Comparison of ENCODE assay signal across 1 cellular context in the genomic region with DNA sequence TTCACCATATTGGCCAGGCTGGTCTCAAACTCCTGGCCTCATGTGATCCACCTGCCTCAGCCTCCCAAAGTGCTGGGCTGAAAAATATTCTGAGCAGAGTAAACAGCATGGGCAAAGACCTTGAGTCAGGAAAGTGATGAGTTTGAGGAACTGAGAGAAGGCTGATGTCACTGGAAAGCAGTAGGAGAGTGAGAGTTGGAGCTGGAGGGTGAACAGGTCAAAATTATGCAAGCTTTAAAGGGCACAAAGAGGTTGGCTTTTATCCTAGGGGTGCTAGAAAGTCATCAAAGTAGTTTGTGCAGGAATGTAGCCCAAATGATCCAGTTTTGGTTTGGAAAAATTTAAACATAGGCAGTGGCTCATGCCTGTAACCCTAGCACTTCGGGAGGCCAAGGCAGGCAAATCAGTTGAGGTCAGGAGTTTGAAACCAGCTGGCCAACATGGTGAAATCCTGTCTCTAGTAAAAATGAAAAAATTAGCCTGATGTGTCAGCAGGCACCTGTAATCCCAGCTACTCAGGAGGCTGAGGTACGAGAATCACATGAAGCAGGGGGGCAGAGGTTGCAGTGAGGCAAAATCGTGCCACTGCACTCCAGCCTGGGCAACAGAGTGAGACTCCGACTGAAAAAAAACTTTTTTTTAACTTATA.
A peak's percentile ranks its signal among the peaks of the same experiment; 100 is the strongest.
TF ChIP-seq lines count a peak whose summit lies in the region.

No MANE protein-coding gene starts in this region.

TF ChIP-seq in GM12878, 131 proteins besides CTCF, POLR2A, EP300 and RAD21 (continued from another document and continues in another):
- TF ChIP-seq NFIC (IDR thresholded peaks at IDR 0.05; ENCODE audit: low read depth, low read length): peak; percentile 87
- TF ChIP-seq HDAC6 (IDR thresholded peaks at IDR 0.05; ENCODE audit: unreplicated experiment): no peak
- TF ChIP-seq BACH1 (IDR thresholded peaks at IDR 0.05; ENCODE audit: borderline replicate concordance): peak; percentile 51; the same call in 1 of the 2 replicates
- TF ChIP-seq DPF2 (IDR thresholded peaks at IDR 0.05): peak; percentile 97
- peak in 1 of 2 experiments; percentile 52; a peak in 1 of 4 replicates for TF ChIP-seq SRF (IDR thresholded peaks at IDR 0.05; ENCODE audit: low read depth in 2 of 2, low read length in 2 of 2)
- TF ChIP-seq CREM (IDR thresholded peaks at IDR 0.05; ENCODE audit: low read depth): peak; percentile 85
- TF ChIP-seq, protein P1, sequence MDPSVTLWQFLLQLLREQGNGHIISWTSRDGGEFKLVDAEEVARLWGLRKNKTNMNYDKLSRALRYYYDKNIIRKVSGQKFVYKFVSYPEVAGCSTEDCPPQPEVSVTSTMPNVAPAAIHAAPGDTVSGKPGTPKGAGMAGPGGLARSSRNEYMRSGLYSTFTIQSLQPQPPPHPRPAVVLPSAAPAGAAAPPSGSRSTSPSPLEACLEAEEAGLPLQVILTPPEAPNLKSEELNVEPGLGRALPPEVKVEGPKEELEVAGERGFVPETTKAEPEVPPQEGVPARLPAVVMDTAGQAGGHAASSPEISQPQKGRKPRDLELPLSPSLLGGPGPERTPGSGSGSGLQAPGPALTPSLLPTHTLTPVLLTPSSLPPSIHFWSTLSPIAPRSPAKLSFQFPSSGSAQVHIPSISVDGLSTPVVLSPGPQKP (IDR thresholded peaks at IDR 0.05; ENCODE audit: low read depth, low read length): no peak
- no peak for TF ChIP-seq NR2C2 (IDR thresholded peaks at IDR 0.05; ENCODE audit: borderline replicate concordance, control insufficient read depth, insufficient read length, low read depth)
- TF ChIP-seq, protein P2, sequence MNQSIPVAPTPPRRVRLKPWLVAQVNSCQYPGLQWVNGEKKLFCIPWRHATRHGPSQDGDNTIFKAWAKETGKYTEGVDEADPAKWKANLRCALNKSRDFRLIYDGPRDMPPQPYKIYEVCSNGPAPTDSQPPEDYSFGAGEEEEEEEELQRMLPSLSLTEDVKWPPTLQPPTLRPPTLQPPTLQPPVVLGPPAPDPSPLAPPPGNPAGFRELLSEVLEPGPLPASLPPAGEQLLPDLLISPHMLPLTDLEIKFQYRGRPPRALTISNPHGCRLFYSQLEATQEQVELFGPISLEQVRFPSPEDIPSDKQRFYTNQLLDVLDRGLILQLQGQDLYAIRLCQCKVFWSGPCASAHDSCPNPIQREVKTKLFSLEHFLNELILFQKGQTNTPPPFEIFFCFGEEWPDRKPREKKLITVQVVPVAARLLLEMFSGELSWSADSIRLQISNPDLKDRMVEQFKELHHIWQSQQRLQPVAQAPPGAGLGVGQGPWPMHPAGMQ (IDR thresholded peaks at IDR 0.05; ENCODE audit: borderline replicate concordance): no peak
- TF ChIP-seq ZNF384 (IDR thresholded peaks at IDR 0.05; ENCODE audit: borderline replicate concordance, low read depth, low read length): no peak
- TF ChIP-seq, protein P3, sequence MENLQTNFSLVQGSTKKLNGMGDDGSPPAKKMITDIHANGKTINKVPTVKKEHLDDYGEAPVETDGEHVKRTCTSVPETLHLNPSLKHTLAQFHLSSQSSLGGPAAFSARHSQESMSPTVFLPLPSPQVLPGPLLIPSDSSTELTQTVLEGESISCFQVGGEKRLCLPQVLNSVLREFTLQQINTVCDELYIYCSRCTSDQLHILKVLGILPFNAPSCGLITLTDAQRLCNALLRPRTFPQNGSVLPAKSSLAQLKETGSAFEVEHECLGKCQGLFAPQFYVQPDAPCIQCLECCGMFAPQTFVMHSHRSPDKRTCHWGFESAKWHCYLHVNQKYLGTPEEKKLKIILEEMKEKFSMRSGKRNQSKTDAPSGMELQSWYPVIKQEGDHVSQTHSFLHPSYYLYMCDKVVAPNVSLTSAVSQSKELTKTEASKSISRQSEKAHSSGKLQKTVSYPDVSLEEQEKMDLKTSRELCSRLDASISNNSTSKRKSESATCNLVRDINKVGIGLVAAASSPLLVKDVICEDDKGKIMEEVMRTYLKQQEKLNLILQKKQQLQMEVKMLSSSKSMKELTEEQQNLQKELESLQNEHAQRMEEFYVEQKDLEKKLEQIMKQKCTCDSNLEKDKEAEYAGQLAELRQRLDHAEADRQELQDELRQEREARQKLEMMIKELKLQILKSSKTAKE (IDR thresholded peaks at IDR 0.05; ENCODE audit: low read depth, poor library complexity, severe bottlenecking): peak; percentile 91
- no peak for TF ChIP-seq SP1 (IDR thresholded peaks at IDR 0.05; ENCODE audit: low read depth, low read length)
- TF ChIP-seq, protein P4, sequence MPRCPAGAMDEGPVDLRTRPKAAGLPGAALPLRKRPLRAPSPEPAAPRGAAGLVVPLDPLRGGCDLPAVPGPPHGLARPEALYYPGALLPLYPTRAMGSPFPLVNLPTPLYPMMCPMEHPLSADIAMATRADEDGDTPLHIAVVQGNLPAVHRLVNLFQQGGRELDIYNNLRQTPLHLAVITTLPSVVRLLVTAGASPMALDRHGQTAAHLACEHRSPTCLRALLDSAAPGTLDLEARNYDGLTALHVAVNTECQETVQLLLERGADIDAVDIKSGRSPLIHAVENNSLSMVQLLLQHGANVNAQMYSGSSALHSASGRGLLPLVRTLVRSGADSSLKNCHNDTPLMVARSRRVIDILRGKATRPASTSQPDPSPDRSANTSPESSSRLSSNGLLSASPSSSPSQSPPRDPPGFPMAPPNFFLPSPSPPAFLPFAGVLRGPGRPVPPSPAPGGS (IDR thresholded peaks at IDR 0.05; ENCODE audit: borderline replicate concordance, insufficient read depth, low read depth, low read length, poor library complexity, severe bottlenecking): peak; percentile 59
- no peak for TF ChIP-seq POLR2AphosphoS2 (IDR thresholded peaks at IDR 0.05; ENCODE audit: low read depth, low read length)
- TF ChIP-seq ZNF207 (IDR thresholded peaks at IDR 0.05; ENCODE audit: borderline replicate concordance): 0 out of 2 replicates have a peak, but pooled peaks have one; percentile 40
- peak; percentile 74; the same call in 1 of the 2 replicates for TF ChIP-seq CREB1 (IDR thresholded peaks at IDR 0.05; ENCODE audit: low read depth)
- no peak for TF ChIP-seq CEBPB (IDR thresholded peaks at IDR 0.05; ENCODE audit: borderline replicate concordance in 1 of 2, low read depth in 2 of 2, low read length in 2 of 2)
- no peak for TF ChIP-seq SMAD5 (IDR thresholded peaks at IDR 0.05; ENCODE audit: low read depth)
- TF ChIP-seq, protein P5, sequence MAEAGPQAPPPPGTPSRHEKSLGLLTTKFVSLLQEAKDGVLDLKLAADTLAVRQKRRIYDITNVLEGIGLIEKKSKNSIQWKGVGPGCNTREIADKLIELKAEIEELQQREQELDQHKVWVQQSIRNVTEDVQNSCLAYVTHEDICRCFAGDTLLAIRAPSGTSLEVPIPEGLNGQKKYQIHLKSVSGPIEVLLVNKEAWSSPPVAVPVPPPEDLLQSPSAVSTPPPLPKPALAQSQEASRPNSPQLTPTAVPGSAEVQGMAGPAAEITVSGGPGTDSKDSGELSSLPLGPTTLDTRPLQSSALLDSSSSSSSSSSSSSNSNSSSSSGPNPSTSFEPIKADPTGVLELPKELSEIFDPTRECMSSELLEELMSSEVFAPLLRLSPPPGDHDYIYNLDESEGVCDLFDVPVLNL (IDR thresholded peaks at IDR 0.05; ENCODE audit: low read depth, low read length): no peak
- TF ChIP-seq RFX5 (IDR thresholded peaks at IDR 0.05; ENCODE audit: low read depth, low read length): no peak
- TF ChIP-seq, protein P6, sequence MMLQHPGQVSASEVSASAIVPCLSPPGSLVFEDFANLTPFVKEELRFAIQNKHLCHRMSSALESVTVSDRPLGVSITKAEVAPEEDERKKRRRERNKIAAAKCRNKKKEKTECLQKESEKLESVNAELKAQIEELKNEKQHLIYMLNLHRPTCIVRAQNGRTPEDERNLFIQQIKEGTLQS (IDR thresholded peaks at IDR 0.05; ENCODE audit: borderline replicate concordance, extremely low read depth, low read depth, low read length): no peak
- TF ChIP-seq JUND (IDR thresholded peaks at IDR 0.05; ENCODE audit: low read depth, low read length): no peak
- TF ChIP-seq ZNF24 (IDR thresholded peaks at IDR 0.05): no peak
- TF ChIP-seq EGR1 (IDR thresholded peaks at IDR 0.05; ENCODE audit: borderline replicate concordance in 1 of 2, low read depth in 2 of 2, low read length in 2 of 2): no peak
- TF ChIP-seq TARDBP (IDR thresholded peaks at IDR 0.05; ENCODE audit: borderline replicate concordance): no peak; the same call in 1 of the 2 replicates
- TF ChIP-seq, protein P7, sequence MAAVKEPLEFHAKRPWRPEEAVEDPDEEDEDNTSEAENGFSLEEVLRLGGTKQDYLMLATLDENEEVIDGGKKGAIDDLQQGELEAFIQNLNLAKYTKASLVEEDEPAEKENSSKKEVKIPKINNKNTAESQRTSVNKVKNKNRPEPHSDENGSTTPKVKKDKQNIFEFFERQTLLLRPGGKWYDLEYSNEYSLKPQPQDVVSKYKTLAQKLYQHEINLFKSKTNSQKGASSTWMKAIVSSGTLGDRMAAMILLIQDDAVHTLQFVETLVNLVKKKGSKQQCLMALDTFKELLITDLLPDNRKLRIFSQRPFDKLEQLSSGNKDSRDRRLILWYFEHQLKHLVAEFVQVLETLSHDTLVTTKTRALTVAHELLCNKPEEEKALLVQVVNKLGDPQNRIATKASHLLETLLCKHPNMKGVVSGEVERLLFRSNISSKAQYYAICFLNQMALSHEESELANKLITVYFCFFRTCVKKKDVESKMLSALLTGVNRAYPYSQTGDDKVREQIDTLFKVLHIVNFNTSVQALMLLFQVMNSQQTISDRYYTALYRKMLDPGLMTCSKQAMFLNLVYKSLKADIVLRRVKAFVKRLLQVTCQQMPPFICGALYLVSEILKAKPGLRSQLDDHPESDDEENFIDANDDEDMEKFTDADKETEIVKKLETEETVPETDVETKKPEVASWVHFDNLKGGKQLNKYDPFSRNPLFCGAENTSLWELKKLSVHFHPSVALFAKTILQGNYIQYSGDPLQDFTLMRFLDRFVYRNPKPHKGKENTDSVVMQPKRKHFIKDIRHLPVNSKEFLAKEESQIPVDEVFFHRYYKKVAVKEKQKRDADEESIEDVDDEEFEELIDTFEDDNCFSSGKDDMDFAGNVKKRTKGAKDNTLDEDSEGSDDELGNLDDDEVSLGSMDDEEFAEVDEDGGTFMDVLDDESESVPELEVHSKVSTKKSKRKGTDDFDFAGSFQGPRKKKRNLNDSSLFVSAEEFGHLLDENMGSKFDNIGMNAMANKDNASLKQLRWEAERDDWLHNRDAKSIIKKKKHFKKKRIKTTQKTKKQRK (IDR thresholded peaks at IDR 0.05; ENCODE audit: low read depth, low read length): no peak
- 0 out of 2 replicates have a peak, but pooled peaks have one; percentile 35 for TF ChIP-seq FOXM1 (IDR thresholded peaks at IDR 0.05; ENCODE audit: low read depth, low read length)
- TF ChIP-seq YY1 (IDR thresholded peaks at IDR 0.05; ENCODE audit: low read depth, low read length): no peak
- peak; percentile 97 for TF ChIP-seq EED (IDR thresholded peaks at IDR 0.05; ENCODE audit: low read depth)
- TF ChIP-seq WRNIP1 (IDR thresholded peaks at IDR 0.05; ENCODE audit: borderline replicate concordance, low read depth, low read length): no peak
- TF ChIP-seq, protein P8, sequence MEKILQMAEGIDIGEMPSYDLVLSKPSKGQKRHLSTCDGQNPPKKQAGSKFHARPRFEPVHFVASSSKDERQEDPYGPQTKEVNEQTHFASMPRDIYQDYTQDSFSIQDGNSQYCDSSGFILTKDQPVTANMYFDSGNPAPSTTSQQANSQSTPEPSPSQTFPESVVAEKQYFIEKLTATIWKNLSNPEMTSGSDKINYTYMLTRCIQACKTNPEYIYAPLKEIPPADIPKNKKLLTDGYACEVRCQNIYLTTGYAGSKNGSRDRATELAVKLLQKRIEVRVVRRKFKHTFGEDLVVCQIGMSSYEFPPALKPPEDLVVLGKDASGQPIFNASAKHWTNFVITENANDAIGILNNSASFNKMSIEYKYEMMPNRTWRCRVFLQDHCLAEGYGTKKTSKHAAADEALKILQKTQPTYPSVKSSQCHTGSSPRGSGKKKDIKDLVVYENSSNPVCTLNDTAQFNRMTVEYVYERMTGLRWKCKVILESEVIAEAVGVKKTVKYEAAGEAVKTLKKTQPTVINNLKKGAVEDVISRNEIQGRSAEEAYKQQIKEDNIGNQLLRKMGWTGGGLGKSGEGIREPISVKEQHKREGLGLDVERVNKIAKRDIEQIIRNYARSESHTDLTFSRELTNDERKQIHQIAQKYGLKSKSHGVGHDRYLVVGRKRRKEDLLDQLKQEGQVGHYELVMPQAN (conservative IDR thresholded peaks at IDR 0.05): 0 out of 2 replicates have a peak, but pooled peaks have one; percentile 44
- TF ChIP-seq, protein P9, sequence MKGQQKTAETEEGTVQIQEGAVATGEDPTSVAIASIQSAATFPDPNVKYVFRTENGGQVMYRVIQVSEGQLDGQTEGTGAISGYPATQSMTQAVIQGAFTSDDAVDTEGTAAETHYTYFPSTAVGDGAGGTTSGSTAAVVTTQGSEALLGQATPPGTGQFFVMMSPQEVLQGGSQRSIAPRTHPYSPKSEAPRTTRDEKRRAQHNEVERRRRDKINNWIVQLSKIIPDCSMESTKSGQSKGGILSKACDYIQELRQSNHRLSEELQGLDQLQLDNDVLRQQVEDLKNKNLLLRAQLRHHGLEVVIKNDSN (IDR thresholded peaks at IDR 0.05; ENCODE audit: borderline replicate concordance, extremely low read length, insufficient read depth, low read depth, low read length): no peak
- no peak; the same call in 1 of the 2 replicates for TF ChIP-seq CHD2 (IDR thresholded peaks at IDR 0.05; ENCODE audit: borderline replicate concordance, low read depth, low read length)
- TF ChIP-seq MYB (IDR thresholded peaks at IDR 0.05; ENCODE audit: borderline replicate concordance, low read depth, low read length): no peak
- 0 out of 2 replicates have a peak, but pooled peaks have one; percentile 11 for TF ChIP-seq MXI1 (IDR thresholded peaks at IDR 0.05; ENCODE audit: low read depth, low read length)
- TF ChIP-seq RBBP5 (conservative IDR thresholded peaks at IDR 0.05): no peak
- TF ChIP-seq, protein P10, sequence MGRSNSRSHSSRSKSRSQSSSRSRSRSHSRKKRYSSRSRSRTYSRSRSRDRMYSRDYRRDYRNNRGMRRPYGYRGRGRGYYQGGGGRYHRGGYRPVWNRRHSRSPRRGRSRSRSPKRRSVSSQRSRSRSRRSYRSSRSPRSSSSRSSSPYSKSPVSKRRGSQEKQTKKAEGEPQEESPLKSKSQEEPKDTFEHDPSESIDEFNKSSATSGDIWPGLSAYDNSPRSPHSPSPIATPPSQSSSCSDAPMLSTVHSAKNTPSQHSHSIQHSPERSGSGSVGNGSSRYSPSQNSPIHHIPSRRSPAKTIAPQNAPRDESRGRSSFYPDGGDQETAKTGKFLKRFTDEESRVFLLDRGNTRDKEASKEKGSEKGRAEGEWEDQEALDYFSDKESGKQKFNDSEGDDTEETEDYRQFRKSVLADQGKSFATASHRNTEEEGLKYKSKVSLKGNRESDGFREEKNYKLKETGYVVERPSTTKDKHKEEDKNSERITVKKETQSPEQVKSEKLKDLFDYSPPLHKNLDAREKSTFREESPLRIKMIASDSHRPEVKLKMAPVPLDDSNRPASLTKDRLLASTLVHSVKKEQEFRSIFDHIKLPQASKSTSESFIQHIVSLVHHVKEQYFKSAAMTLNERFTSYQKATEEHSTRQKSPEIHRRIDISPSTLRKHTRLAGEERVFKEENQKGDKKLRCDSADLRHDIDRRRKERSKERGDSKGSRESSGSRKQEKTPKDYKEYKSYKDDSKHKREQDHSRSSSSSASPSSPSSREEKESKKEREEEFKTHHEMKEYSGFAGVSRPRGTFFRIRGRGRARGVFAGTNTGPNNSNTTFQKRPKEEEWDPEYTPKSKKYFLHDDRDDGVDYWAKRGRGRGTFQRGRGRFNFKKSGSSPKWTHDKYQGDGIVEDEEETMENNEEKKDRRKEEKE (IDR thresholded peaks at IDR 0.05): no peak
- 0 out of 4 replicates have a peak, but pooled peaks have one; percentile 32 to 44 for TF ChIP-seq BHLHE40 (IDR thresholded peaks at IDR 0.05; ENCODE audit: borderline replicate concordance in 1 of 2, low read depth in 2 of 2, low read length in 1 of 2)
- TF ChIP-seq RELA (IDR thresholded peaks at IDR 0.05; ENCODE audit: borderline replicate concordance, partially characterized antibody): no peak
